8 cellular contexts compared by ENCODE assay signal in the genomic region with DNA sequence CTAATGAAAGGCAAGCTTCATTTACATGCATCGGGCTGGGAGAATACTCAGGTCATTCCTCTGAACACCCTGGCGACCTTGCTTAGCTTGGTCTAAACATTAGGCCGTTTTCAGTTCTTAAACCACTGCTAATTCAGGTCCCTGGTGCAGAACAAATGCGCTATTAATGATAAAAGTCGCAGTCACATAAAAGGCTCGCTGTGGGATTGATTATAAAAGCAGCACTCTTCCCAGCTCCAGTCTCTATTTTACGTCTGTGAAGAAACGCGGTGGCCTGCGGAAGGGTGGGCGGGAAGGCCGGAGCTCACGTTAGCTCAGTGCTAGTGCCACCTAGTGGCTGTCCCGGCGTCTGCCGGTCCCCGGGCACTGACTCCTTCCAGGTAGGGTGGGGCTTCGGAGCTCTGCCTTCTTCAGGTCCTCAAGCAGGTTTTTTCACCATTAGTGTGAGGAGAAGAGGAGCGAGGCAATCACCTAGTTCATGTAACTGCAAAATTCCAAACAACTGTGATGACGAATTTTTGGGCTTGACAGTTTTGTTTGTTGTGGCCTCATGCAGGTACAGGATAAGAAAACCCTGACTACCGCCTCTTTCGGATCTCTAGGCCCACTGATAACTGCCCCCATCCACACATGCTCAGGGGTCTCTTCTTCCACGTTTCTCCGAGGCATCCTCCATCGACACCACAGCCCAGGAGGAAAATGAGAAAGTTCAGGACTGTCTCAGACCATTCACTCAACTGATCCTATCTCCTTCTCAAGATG.
DNase-seq lines count a peak whose midpoint lies in the region; ATAC-seq, FAIRE-seq and TF ChIP-seq lines count a peak whose summit lies in the region.

No MANE protein-coding gene starts in this region.

- no peak for FAIRE-seq in D721Med (lab: Jason Lieb, UNC)

- peak overlapping the region; percentile 63 for H3K4me2 ChIP-seq in HCT116 (ENCODE audit: low read length)

- H3K27ac Mint-ChIP-seq in activated CD4-positive, alpha-beta T cell treated with anti-CD3 and anti-CD28 coated beads, Interleukin-2, amount 10 ng/mL, durations not matched to agents 24 days and 14 days, result no peak overlapping the region

- intact Hi-C loops in HCT116 (cut with micrococcal nuclease), result no loop called here
- intact Hi-C loops in activated CD4-positive, alpha-beta T cell treated with anti-CD3 and anti-CD28 coated beads, Interleukin-2, amount 10 ng/mL, durations not matched to agents 24 days and 14 days (cut with micrococcal nuclease), result loop anchor here (1.0 kb wide), 1 partner anchor 150 kb away; no protein-coding TSS in a partner anchor
- intact Hi-C loops in right lobe of liver (cut with DNase I), result no loop called here

- ATAC-seq in HCT116, result peak; percentile 100
- peak; percentile 98 to 100 (median 98) for ATAC-seq in right lobe of liver
- no peak for ATAC-seq in GM18873 (IDR thresholded peaks at IDR 0.05; ENCODE audit: low FRiP score, unreplicated experiment)

- peaks cover 0 to 5% of the 10 kb centered on the region in 2 experiments; a peak in 2 of 4 replicates for H3K4me1 ChIP-seq in HCT116 (ENCODE audit: control insufficient read depth in 1 of 2, insufficient read depth in 2 of 2, low read length in 2 of 2)
- no peaks in the 10 kb centered on the region for H3K4me1 ChIP-seq in right lobe of liver

- H3K4me3 ChIP-seq in HCT116 (replicated peaks in 1 of 2; ENCODE audit: low read depth in 1 of 2, low read length in 2 of 2) (peak overlapping the region in 1 of 2 experiments; percentile 18; a peak in 1 of 4 replicates), right lobe of liver (peak overlapping the region; percentile 3 to 37 (median 25))

- H3K79me2 ChIP-seq in HCT116 (ENCODE audit: insufficient read depth, low read length), result no peaks in the 10 kb centered on the region

- RAD21 ChIA-PET in HCT116 (lab: Charles Lee; ENCODE audit: low non-redundant PET in 1 of 2, low total read pairs in 2 of 2, uncharacterized antibody in 2 of 2, unreplicated experiment in 2 of 2), result interaction anchor here (0.7 to 1.5 kb wide), 6 partner anchors 14 to 394 kb away, joined by 3 to 7 read pairs (median 4); no protein-coding TSS in a partner anchor

- DNase-seq in D721Med (ENCODE audit: insufficient read length, low spot score) (peak; percentile 50), HCT116 (ENCODE audit: low read depth, low spot score) (peak; percentile 62), NCI-H226 (peak; percentile 39), dedifferentiated amniotic fluid mesenchymal stem cell (ENCODE audit: extremely low spot score) (peak; percentile 58), right lobe of liver (peak; percentile 79 to 85 (median 82))
- peak; percentile 92 for DNase-seq in activated CD4-positive, alpha-beta T cell treated with anti-CD3 and anti-CD28 coated beads, Interleukin-2, amount 10 ng/mL, durations not matched to agents 24 days and 14 days
- peak; percentile 54 to 64 for DNase-seq in stimulated activated CD4-positive, alpha-beta T cell treated with anti-CD3 and anti-CD28 coated beads, Interleukin-4, amount 100 ng/mL, for 4 hours

- H3K9me3 Mint-ChIP-seq in activated CD4-positive, alpha-beta T cell treated with anti-CD3 and anti-CD28 coated beads, Interleukin-2, amount 10 ng/mL, durations not matched to agents 24 days and 14 days, result no peaks in the 10 kb centered on the region

- H3K27me3 Mint-ChIP-seq in activated CD4-positive, alpha-beta T cell treated with anti-CD3 and anti-CD28 coated beads, Interleukin-2, amount 10 ng/mL, durations not matched to agents 24 days and 14 days, result peaks cover 37% of the 10 kb centered on the region

- TF ChIP-seq POLR2A in HCT116 (IDR thresholded peaks at IDR 0.05; ENCODE audit: borderline replicate concordance, extremely low read depth, insufficient read depth, insufficient read length) (no peak), right lobe of liver (IDR thresholded peaks at IDR 0.05) (no peak)

- peaks cover 10% of the 10 kb centered on the region; the same call in 1 of the 2 replicates for H3K27me3 ChIP-seq in HCT116 (ENCODE audit: insufficient read depth, low read length)
- no peaks in the 10 kb centered on the region for H3K27me3 ChIP-seq in right lobe of liver

- POLR2A ChIA-PET in HCT116 (lab: Charles Lee), result interaction anchor here (0.7 to 1.2 kb wide), 4 partner anchors 10 to 26 kb away, joined by 3 to 4 read pairs (median 3); no protein-coding TSS in a partner anchor

- H3K36me3 ChIP-seq in HCT116 (ENCODE audit: control insufficient read depth in 1 of 2, insufficient read depth in 2 of 2, low read length in 2 of 2) (no peaks in the 10 kb centered on the region), right lobe of liver (no peaks in the 10 kb centered on the region)

- no peak overlapping the region for H3K9ac ChIP-seq in HCT116 (ENCODE audit: low read length)

- peaks cover 12% of the 10 kb centered on the region for H3K4me1 Mint-ChIP-seq in activated CD4-positive, alpha-beta T cell treated with anti-CD3 and anti-CD28 coated beads, Interleukin-2, amount 10 ng/mL, durations not matched to agents 24 days and 14 days

- no peak overlapping the region for H3K4me3 Mint-ChIP-seq in activated CD4-positive, alpha-beta T cell treated with anti-CD3 and anti-CD28 coated beads, Interleukin-2, amount 10 ng/mL, durations not matched to agents 24 days and 14 days

- no peaks in the 10 kb centered on the region for H4K20me1 ChIP-seq in HCT116 (ENCODE audit: insufficient read depth)

- peak overlapping the region; percentile 89 for H2AFZ ChIP-seq in HCT116 (ENCODE audit: low read depth, low read length, poor library complexity, severe bottlenecking)

- H3K36me3 Mint-ChIP-seq in activated CD4-positive, alpha-beta T cell treated with anti-CD3 and anti-CD28 coated beads, Interleukin-2, amount 10 ng/mL, durations not matched to agents 24 days and 14 days (ENCODE audit: low read depth), result no peaks in the 10 kb centered on the region

- no peaks in the 10 kb centered on the region for H3K9me2 ChIP-seq in HCT116 (ENCODE audit: insufficient read depth)

- no TSS peak for BruUV-seq in HCT116 (replicated peaks; lab: Mats Ljungman, UMichigan)

- TF ChIP-seq RAD21 in HCT116 (IDR thresholded peaks at IDR 0.05; ENCODE audit: low read depth), result peak; percentile 77

- H3K27ac ChIP-seq in HCT116 (ENCODE audit: low read depth, low read length) (no peak overlapping the region), right lobe of liver (no peak overlapping the region)

- WGBS in right lobe of liver (ENCODE audit: insufficient coverage, low coverage, low lambda C conversion rate, missing lambda C conversion rate), result 4% methylated on average over 24 of the region's 25 CpGs

- TF ChIP-seq CTCF in D721Med (IDR thresholded peaks at IDR 0.05; ENCODE audit: insufficient read depth, missing control alignments) (peak; percentile 74), HCT116 (IDR thresholded peaks at IDR 0.05 in 2 of 3, conservative IDR thresholded peaks at IDR 0.05 in 1 of 3; ENCODE audit: borderline replicate concordance in 1 of 3, insufficient read depth in 1 of 3, low read depth in 2 of 3, low read length in 2 of 3) (peak; percentile 85 to 98 (median 96)), right lobe of liver (IDR thresholded peaks at IDR 0.05) (peak; percentile 61 to 97 (median 96))

- no peaks in the 10 kb centered on the region for H3K9me3 ChIP-seq in HCT116 (ENCODE audit: control insufficient read depth in 1 of 2, insufficient read depth in 1 of 2, low read depth in 1 of 2, low read length in 2 of 2)
- H3K9me3 ChIP-seq in right lobe of liver, result no peaks in the 10 kb centered on the region

- CTCF ChIA-PET in HCT116 (lab: Charles Lee), result interaction anchor here (0.6 to 1.9 kb wide), 37 partner anchors 9 to 446 kb away, joined by 3 to 61 read pairs (median 4); no protein-coding TSS in a partner anchor

TF ChIP-seq in HCT116, 20 proteins besides CTCF, POLR2A, EP300 and RAD21 (continues in another document):
- TF ChIP-seq, protein P1, sequence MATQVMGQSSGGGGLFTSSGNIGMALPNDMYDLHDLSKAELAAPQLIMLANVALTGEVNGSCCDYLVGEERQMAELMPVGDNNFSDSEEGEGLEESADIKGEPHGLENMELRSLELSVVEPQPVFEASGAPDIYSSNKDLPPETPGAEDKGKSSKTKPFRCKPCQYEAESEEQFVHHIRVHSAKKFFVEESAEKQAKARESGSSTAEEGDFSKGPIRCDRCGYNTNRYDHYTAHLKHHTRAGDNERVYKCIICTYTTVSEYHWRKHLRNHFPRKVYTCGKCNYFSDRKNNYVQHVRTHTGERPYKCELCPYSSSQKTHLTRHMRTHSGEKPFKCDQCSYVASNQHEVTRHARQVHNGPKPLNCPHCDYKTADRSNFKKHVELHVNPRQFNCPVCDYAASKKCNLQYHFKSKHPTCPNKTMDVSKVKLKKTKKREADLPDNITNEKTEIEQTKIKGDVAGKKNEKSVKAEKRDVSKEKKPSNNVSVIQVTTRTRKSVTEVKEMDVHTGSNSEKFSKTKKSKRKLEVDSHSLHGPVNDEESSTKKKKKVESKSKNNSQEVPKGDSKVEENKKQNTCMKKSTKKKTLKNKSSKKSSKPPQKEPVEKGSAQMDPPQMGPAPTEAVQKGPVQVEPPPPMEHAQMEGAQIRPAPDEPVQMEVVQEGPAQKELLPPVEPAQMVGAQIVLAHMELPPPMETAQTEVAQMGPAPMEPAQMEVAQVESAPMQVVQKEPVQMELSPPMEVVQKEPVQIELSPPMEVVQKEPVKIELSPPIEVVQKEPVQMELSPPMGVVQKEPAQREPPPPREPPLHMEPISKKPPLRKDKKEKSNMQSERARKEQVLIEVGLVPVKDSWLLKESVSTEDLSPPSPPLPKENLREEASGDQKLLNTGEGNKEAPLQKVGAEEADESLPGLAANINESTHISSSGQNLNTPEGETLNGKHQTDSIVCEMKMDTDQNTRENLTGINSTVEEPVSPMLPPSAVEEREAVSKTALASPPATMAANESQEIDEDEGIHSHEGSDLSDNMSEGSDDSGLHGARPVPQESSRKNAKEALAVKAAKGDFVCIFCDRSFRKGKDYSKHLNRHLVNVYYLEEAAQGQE (IDR thresholded peaks at IDR 0.05; ENCODE audit: low read depth), result no peak
- TF ChIP-seq POLR2AphosphoS5 (IDR thresholded peaks at IDR 0.05; ENCODE audit: low read depth, low read length), result peak; percentile 34; the same call in 1 of the 2 replicates
- no peak for TF ChIP-seq ZNF274 (IDR thresholded peaks at IDR 0.05; ENCODE audit: low read depth, low read length)
- TF ChIP-seq ZFX (IDR thresholded peaks at IDR 0.05), result no peak
- TF ChIP-seq, protein P2, sequence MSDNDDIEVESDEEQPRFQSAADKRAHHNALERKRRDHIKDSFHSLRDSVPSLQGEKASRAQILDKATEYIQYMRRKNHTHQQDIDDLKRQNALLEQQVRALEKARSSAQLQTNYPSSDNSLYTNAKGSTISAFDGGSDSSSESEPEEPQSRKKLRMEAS (IDR thresholded peaks at IDR 0.05), result peak; percentile 61; the same call in 1 of the 2 replicates
- TF ChIP-seq YY1 (IDR thresholded peaks at IDR 0.05; ENCODE audit: extremely low read depth, insufficient replicate concordance, low read depth, low read length), result no peak
- peak; percentile 74 for TF ChIP-seq EGR1 (IDR thresholded peaks at IDR 0.05; ENCODE audit: low read depth)
- no peak for TF ChIP-seq EZH2 (IDR thresholded peaks at IDR 0.05)
- no peak for TF ChIP-seq CEBPB (IDR thresholded peaks at IDR 0.05; ENCODE audit: low read depth)
- no peak for TF ChIP-seq SP1 (IDR thresholded peaks at IDR 0.05; ENCODE audit: low read depth)
- TF ChIP-seq CBX3 (IDR thresholded peaks at IDR 0.05; ENCODE audit: low read depth), result 0 out of 2 replicates have a peak, but pooled peaks have one; percentile 67

Comparison
In these comparisons a context has a peak if more than half of its experiments do, and no peak if none do; other contexts are left out.
1. DNase-seq: peak in every context shown above with its lines; median percentile 92 in activated CD4-positive, alpha-beta T cell treated with anti-CD3 and anti-CD28 coated beads, Interleukin-2, amount 10 ng/mL, durations not matched to agents 24 days and 14 days; 82 in right lobe of liver; 62 in HCT116; 59 in stimulated activated CD4-positive, alpha-beta T cell treated with anti-CD3 and anti-CD28 coated beads, Interleukin-4, amount 100 ng/mL, for 4 hours; 58 in dedifferentiated amniotic fluid mesenchymal stem cell; 50 in D721Med; 39 in NCI-H226.